In genomic region chr6:121767254-121767653, GRCh38 we compare ENCODE assay signal across 1 cellular context.
TF ChIP-seq lines count a peak whose summit lies in the region.

No MANE protein-coding gene starts in this region.

TF ChIP-seq in GM23338, 12 proteins besides CTCF, POLR2A, EP300 and RAD21 (continued from another document):
- TF ChIP-seq EZH2phosphoT487 (IDR thresholded peaks at IDR 0.05; ENCODE audit: unreplicated experiment) (no peak), JUNB (IDR thresholded peaks at IDR 0.05; ENCODE audit: unreplicated experiment) (no peak), NANOG (IDR thresholded peaks at IDR 0.05; ENCODE audit: borderline replicate concordance) (no peak), ZNF114 (CRISPR knock-in tag; IDR thresholded peaks at IDR 0.05) (no peak), STAT1 (IDR thresholded peaks at IDR 0.05; ENCODE audit: unreplicated experiment) (no peak), CREB1 (CRISPR knock-in tag; IDR thresholded peaks at IDR 0.05; ENCODE audit: low read depth) (no peak), POLR2AphosphoS5 (IDR thresholded peaks at IDR 0.05; ENCODE audit: low read depth) (no peak)
- TF ChIP-seq, protein P1, sequence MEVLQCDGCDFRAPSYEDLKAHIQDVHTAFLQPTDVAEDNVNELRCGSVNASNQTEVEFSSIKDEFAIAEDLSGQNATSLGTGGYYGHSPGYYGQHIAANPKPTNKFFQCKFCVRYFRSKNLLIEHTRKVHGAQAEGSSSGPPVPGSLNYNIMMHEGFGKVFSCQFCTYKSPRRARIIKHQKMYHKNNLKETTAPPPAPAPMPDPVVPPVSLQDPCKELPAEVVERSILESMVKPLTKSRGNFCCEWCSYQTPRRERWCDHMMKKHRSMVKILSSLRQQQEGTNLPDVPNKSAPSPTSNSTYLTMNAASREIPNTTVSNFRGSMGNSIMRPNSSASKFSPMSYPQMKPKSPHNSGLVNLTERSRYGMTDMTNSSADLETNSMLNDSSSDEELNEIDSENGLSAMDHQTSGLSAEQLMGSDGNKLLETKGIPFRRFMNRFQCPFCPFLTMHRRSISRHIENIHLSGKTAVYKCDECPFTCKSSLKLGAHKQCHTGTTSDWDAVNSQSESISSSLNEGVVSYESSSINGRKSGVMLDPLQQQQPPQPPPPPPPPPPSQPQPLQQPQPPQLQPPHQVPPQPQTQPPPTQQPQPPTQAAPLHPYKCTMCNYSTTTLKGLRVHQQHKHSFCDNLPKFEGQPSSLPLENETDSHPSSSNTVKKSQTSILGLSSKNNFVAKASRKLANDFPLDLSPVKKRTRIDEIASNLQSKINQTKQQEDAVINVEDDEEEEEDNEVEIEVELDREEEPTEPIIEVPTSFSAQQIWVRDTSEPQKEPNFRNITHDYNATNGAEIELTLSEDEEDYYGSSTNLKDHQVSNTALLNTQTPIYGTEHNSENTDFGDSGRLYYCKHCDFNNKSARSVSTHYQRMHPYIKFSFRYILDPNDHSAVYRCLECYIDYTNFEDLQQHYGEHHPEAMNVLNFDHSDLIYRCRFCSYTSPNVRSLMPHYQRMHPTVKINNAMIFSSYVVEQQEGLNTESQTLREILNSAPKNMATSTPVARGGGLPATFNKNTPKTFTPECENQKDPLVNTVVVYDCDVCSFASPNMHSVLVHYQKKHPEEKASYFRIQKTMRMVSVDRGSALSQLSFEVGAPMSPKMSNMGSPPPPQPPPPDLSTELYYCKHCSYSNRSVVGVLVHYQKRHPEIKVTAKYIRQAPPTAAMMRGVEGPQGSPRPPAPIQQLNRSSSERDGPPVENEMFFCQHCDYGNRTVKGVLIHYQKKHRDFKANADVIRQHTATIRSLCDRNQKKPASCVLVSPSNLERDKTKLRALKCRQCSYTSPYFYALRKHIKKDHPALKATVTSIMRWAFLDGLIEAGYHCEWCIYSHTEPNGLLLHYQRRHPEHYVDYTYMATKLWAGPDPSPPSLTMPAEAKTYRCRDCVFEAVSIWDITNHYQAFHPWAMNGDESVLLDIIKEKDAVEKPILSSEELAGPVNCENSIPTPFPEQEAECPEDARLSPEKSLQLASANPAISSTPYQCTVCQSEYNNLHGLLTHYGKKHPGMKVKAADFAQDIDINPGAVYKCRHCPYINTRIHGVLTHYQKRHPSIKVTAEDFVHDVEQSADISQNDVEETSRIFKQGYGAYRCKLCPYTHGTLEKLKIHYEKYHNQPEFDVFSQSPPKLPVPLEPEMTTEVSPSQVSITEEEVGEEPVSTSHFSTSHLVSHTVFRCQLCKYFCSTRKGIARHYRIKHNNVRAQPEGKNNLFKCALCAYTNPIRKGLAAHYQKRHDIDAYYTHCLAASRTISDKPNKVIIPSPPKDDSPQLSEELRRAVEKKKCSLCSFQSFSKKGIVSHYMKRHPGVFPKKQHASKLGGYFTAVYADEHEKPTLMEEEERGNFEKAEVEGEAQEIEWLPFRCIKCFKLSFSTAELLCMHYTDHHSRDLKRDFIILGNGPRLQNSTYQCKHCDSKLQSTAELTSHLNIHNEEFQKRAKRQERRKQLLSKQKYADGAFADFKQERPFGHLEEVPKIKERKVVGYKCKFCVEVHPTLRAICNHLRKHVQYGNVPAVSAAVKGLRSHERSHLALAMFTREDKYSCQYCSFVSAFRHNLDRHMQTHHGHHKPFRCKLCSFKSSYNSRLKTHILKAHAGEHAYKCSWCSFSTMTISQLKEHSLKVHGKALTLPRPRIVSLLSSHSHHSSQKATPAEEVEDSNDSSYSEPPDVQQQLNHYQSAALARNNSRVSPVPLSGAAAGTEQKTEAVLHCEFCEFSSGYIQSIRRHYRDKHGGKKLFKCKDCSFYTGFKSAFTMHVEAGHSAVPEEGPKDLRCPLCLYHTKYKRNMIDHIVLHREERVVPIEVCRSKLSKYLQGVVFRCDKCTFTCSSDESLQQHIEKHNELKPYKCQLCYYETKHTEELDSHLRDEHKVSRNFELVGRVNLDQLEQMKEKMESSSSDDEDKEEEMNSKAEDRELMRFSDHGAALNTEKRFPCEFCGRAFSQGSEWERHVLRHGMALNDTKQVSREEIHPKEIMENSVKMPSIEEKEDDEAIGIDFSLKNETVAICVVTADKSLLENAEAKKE (CRISPR knock-in tag; IDR thresholded peaks at IDR 0.05): no peak
